ENCODE assay signal across 10 cellular contexts in the genomic region with DNA sequence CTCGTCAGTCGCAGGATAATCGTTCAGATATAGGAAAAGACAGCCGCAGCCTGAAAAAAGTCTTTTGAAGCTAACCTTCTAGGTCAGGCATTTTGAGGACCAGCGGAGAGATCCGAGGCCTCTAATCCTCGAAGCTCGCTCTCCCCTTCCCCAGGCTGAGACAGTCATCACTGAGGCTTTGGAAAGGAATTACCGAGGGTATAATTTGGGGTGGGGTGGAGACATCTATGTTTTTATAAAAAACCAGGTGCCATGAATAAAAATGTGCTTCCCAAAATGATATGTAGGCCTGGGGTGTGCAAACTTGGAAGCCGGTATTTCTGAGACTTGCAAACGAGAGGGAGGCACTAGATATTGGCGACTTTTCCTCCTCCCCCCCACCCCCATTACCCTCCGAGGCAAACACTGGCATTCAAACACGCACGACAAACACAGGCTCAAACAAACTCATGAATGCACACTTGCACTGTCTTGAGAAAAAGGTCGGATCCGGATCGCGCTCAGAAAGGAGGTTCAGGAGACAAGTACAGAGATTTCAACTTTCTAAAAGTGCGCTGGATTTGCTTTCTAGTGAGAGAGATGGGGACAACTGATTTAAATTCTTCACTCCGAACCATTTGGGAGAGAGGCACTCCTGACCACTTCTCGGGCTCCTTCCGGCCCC. TPM values are rescaled to one million over a fixed set of nuclear protein-coding genes. Genes with fewer than 3 reads are reported as not detected.
DNase-seq lines count a peak whose midpoint lies in the region; ATAC-seq and TF ChIP-seq lines count a peak whose summit lies in the region.
"Had no signal": no experiment of that assay in that cellular context is flagged by ENCODE, and none has a peak within 500 bp of the region (broad histone marks: within the 10 kb centered on the region; RNA-seq: fewer than 3 reads in every experiment).

No MANE protein-coding gene starts in this region.

- H3K9me3 Mint-ChIP-seq in activated T-cell treated with anti-CD3 and anti-CD28 coated beads, Interleukin-2, amount 50 U/mL, for 24 hours = no peaks in the 10 kb centered on the region

- H3K27me3 Mint-ChIP-seq in activated T-cell treated with anti-CD3 and anti-CD28 coated beads, Interleukin-2, amount 50 U/mL, for 24 hours = peaks cover 93% of the 10 kb centered on the region

- TF ChIP-seq CTCF in brain microvascular endothelial cell (IDR thresholded peaks at IDR 0.05; ENCODE audit: low read depth, low read length, missing control alignments) = no peak
- TF ChIP-seq CTCF in tibial nerve (IDR thresholded peaks at IDR 0.05) = no peak

- no peaks in the 10 kb centered on the region for H3K36me3 Mint-ChIP-seq in activated T-cell treated with anti-CD3 and anti-CD28 coated beads, Interleukin-2, amount 50 U/mL, for 24 hours (ENCODE audit: low read depth)

- peaks cover 17% of the 10 kb centered on the region for H3K4me1 Mint-ChIP-seq in activated T-cell treated with anti-CD3 and anti-CD28 coated beads, Interleukin-2, amount 50 U/mL, for 24 hours (ENCODE audit: low read depth)

- TF ChIP-seq EP300 in tibial nerve (IDR thresholded peaks at IDR 0.05) = no peak

- peak overlapping the region; percentile 54 for H3K4me3 Mint-ChIP-seq in activated T-cell treated with anti-CD3 and anti-CD28 coated beads, Interleukin-2, amount 50 U/mL, for 24 hours

- 16 to 19% methylated on average over 23 of the region's 23 CpGs for WGBS in tibial nerve, 2 donors

- ATAC-seq in GM21723 (IDR thresholded peaks at IDR 0.05; ENCODE audit: unreplicated experiment) = no peak

- no peak for DNase-seq in activated T-cell treated with anti-CD3 and anti-CD28 coated beads, Interleukin-2, amount 50 U/mL, for 24 hours
- no peak for DNase-seq in activated T-cell treated with anti-CD3 and anti-CD28 coated beads, Interleukin-2, amount 50 U/mL, for 48 hours
- DNase-seq in brain microvascular endothelial cell = no peak
- peak; percentile 30 for DNase-seq in mesenteric fat pad (ENCODE audit: low spot score)
- no peak for DNase-seq in tibial nerve (ENCODE audit: low spot score in 2 of 2)
- DNase-seq in Kasumi-1 (lab: John Stamatoyannopoulos, UW) = no peak
- DNase-seq in anterior cingulate cortex (lab: John Stamatoyannopoulos, UW) = no peak
- DNase-seq: activated CD8-positive, alpha-beta memory T cell treated with anti-CD3 and anti-CD28 coated beads for 24 hours had no signal

- no peak overlapping the region for H3K27ac Mint-ChIP-seq in activated T-cell treated with anti-CD3 and anti-CD28 coated beads, Interleukin-2, amount 50 U/mL, for 24 hours

- H3K9me3 ChIP-seq in tibial nerve = no peaks in the 10 kb centered on the region

- peaks cover 39% of the 10 kb centered on the region for H3K27me3 ChIP-seq in brain microvascular endothelial cell (replicated peaks)
- peaks cover 0 to 99% of the 10 kb centered on the region in 2 donors for H3K27me3 ChIP-seq in tibial nerve

- H3K27ac ChIP-seq in brain microvascular endothelial cell (no peak overlapping the region), tibial nerve (no peak overlapping the region)
- H3K27ac ChIP-seq: BLaER1 had no signal

- peaks cover 0 to 36% (median 0%) of the 10 kb centered on the region in 4 donors for H3K4me1 ChIP-seq in tibial nerve
- H3K4me1 ChIP-seq: BLaER1 had no signal

- H3K4me3 ChIP-seq in brain microvascular endothelial cell (ENCODE audit: low read depth, low read length) = peak overlapping the region; percentile 50
- peak overlapping the region; percentile 27 to 62 (median 51) for H3K4me3 ChIP-seq in tibial nerve
- H3K4me3 ChIP-seq: BLaER1 had no signal

- H3K36me3 ChIP-seq in brain microvascular endothelial cell (replicated peaks) (no peaks in the 10 kb centered on the region), tibial nerve (no peaks in the 10 kb centered on the region)
- H3K36me3 ChIP-seq: BLaER1 had no signal

- TF ChIP-seq POLR2A in tibial nerve (IDR thresholded peaks at IDR 0.05) = no peak

- in situ Hi-C loops in brain microvascular endothelial cell (cut with HindIII; ENCODE audit: low pct_ligation_motif_present, low sequenced_read_pairs) = no loop called here

RNA-seq across cellular contexts. Expression of a gene that starts 0.9 kb away (rescaled TPM):
- total RNA-seq in mesenteric fat pad = 1.8 TPM
- 1 to 10 TPM in 1 of 4 donors, under 1 TPM in 2, not detected in 1; 0.44 to 1.3 (median 0.60) TPM for total RNA-seq in tibial nerve
